Comparison of ENCODE assay signal across 22 cellular contexts in the genomic region with DNA sequence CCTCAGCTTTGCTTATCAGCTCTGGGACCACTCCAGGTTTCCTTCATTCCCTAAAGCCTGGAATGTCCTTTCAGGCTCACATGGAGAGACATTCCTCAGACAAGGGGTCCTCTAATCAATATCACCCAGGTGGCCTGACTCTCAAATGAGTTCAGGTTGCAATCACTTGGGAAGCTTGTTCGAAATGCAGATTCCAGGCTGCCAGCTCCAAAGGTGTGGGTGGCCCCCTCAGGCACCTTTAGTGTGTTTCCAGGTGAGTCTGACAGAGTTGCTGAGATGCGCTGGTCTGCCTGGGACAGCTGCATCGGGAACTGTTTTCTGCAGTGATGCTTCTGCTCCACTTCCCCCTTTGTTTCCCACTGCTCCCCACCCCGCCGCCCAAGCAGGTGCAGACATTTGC.
"Had no signal": no experiment of that assay in that cellular context is flagged by ENCODE, and none has a peak within 500 bp of the region (broad histone marks: within the 10 kb centered on the region; RNA-seq: fewer than 3 reads in every experiment).

No MANE protein-coding gene starts in this region.

- H3K4me3 Mint-ChIP-seq: activated CD8-positive, alpha-beta T cell treated with anti-CD3 and anti-CD28 coated beads, Interleukin-2, amount 10 ng/mL, durations not matched to agents 7 days and 5 days; activated naive CD8-positive, alpha-beta T cell treated with anti-CD3 and anti-CD28 coated beads, Interleukin-2, amount 10 ng/mL, durations not matched to agents 7 days and 5 days; T-helper 1 cell treated with Interleukin-12 subunit alpha and Interleukin-12 subunit beta and Interleukin-4 antibody, amounts not matched to agents 30 μg/mL and 1 μg/mL, for 36 hours; WTC11 had no signal

- H3K36me3 ChIP-seq: adrenal gland, Peyer's patch had no signal

- H3K27me3 Mint-ChIP-seq: activated naive CD8-positive, alpha-beta T cell treated with anti-CD3 and anti-CD28 coated beads, Interleukin-2, amount 10 ng/mL, durations not matched to agents 7 days and 5 days had no signal

- H3K27me3 ChIP-seq: adrenal gland, Peyer's patch had no signal

- ATAC-seq: activated CD8-positive, alpha-beta T cell treated with anti-CD3 and anti-CD28 coated beads, Interleukin-2, amount 10 ng/mL, durations not matched to agents 7 days and 5 days had no signal

- H3K4me1 ChIP-seq: Peyer's patch had no signal

- H3K27ac ChIP-seq: adrenal gland, Peyer's patch had no signal

- H3K9me3 ChIP-seq: adrenal gland, Peyer's patch had no signal

- H3K4me3 ChIP-seq: adrenal gland, Peyer's patch had no signal

- H3K4me1 Mint-ChIP-seq: activated naive CD8-positive, alpha-beta T cell treated with anti-CD3 and anti-CD28 coated beads, Interleukin-2, amount 10 ng/mL, durations not matched to agents 7 days and 5 days had no signal

- DNase-seq: activated CD4-positive, alpha-beta T cell treated with anti-CD3 and anti-CD28 coated beads for 48 hours; activated CD4-positive, alpha-beta T cell treated with anti-CD3 and anti-CD28 coated beads, Interleukin-2, amount 50 U/mL, for 4 hours; activated CD4-positive, CD25-positive, alpha-beta regulatory T cell treated with anti-CD3 and anti-CD28 coated beads, Interleukin-2, amount 50 U/mL, for 72 hours; activated CD8-positive, alpha-beta memory T cell treated with anti-CD3 and anti-CD28 coated beads, Interleukin-2, amount 50 U/mL, for 48 hours; activated CD8-positive, alpha-beta T cell treated with anti-CD3 and anti-CD28 coated beads, Interleukin-2, amount 10 ng/mL, durations not matched to agents 7 days and 5 days; activated naive CD4-positive, alpha-beta T cell treated with anti-CD3 and anti-CD28 coated beads, Interleukin-2, amount 50 U/mL, for 16 hours; activated naive CD8-positive, alpha-beta T cell treated with anti-CD3 and anti-CD28 coated beads, Interleukin-2, amount 10 ng/mL, durations not matched to agents 7 days and 5 days; activated T-cell treated with anti-CD3 and anti-CD28 coated beads, Interleukin-2, amount 50 U/mL, for 1 hour; adrenal gland; anterior cingulate cortex; KG1; NCI-H1048; NCI-H146; NCI-H187 treated with DMSO at 0.1 percent for 48 hours; NCI-H345; NCI-H510A; NCI-H526 treated with DMSO at 0.1 percent for 48 hours; NCI-H82; Peyer's patch; SHP77 had no signal

- H3K27ac Mint-ChIP-seq: activated CD8-positive, alpha-beta T cell treated with anti-CD3 and anti-CD28 coated beads, Interleukin-2, amount 10 ng/mL, durations not matched to agents 7 days and 5 days; activated naive CD8-positive, alpha-beta T cell treated with anti-CD3 and anti-CD28 coated beads, Interleukin-2, amount 10 ng/mL, durations not matched to agents 7 days and 5 days; T-helper 1 cell treated with Interleukin-12 subunit alpha and Interleukin-12 subunit beta and Interleukin-4 antibody, amounts not matched to agents 30 μg/mL and 1 μg/mL, for 36 hours; WTC11 had no signal

- H3K36me3 Mint-ChIP-seq: WTC11 had no signal
